ENCODE assay signal across 10 cellular contexts in genomic region chr2:197628043-197628500, GRCh38. TPM values are rescaled to one million over a fixed set of nuclear protein-coding genes. Genes with fewer than 3 reads are reported as not detected.
DNase-seq lines count a peak whose midpoint lies in the region; ATAC-seq and TF ChIP-seq lines count a peak whose summit lies in the region.
"Had no signal": no experiment of that assay in that cellular context is flagged by ENCODE, and none has a peak within 500 bp of the region (broad histone marks: within the 10 kb centered on the region; RNA-seq: fewer than 3 reads in every experiment).

No MANE protein-coding gene starts in this region.

- H3K9me3 Mint-ChIP-seq in CD4-positive, alpha-beta T cell = no peaks in the 10 kb centered on the region

- ATAC-seq in HG02642 (IDR thresholded peaks at IDR 0.05; ENCODE audit: poor library complexity, unreplicated experiment) = peak; percentile 70
- ATAC-seq in CD4-positive, alpha-beta T cell (ENCODE audit: poor library complexity) = no peak

- H3K9me3 ChIP-seq in CD4-positive, alpha-beta T cell (ENCODE audit: control insufficient read depth, low read length) = no peaks in the 10 kb centered on the region

- H3K27me3 Mint-ChIP-seq in CD4-positive, alpha-beta T cell = no peaks in the 10 kb centered on the region

- no peak for TF ChIP-seq CTCF in CD4-positive, alpha-beta T cell (IDR thresholded peaks at IDR 0.05)

- POLR2A ChIA-PET in CD4-positive, alpha-beta T cell (lab: Charles Lee) = no interaction called here

- no peak overlapping the region for H3K27ac Mint-ChIP-seq in CD4-positive, alpha-beta T cell
- H3K27ac Mint-ChIP-seq: activated naive CD8-positive, alpha-beta T cell treated with anti-CD3 and anti-CD28 coated beads, Interleukin-2, amount 10 ng/mL, durations not matched to agents 7 days and 5 days had no signal

- no peaks in the 10 kb centered on the region for H3K4me1 Mint-ChIP-seq in CD4-positive, alpha-beta T cell (ENCODE audit: low read depth)

- DNase-seq in ELF-1 (ENCODE audit: low read depth, low spot score) (peak; percentile 49), anterior cingulate cortex (lab: John Stamatoyannopoulos, UW) (peak in 53 of 58 donors; percentile 2 to 89 (median 48)), kidney tubule cell (ENCODE audit: low spot score) (peak; percentile 70), DMS79 (lab: John Stamatoyannopoulos, UW) (no peak), GDM1 (lab: John Stamatoyannopoulos, UW) (no peak), AG08396 (ENCODE audit: low spot score) (no peak)
- no peak for DNase-seq in CD4-positive, alpha-beta T cell
- DNase-seq: activated naive CD8-positive, alpha-beta T cell treated with anti-CD3 and anti-CD28 coated beads, Interleukin-2, amount 10 ng/mL, durations not matched to agents 7 days and 5 days; NCI-H1092 treated with DMSO at 0.1 percent for 48 hours had no signal

- no peak overlapping the region for H3K27ac ChIP-seq in CD4-positive, alpha-beta T cell (ENCODE audit: low read depth, low read length)

- intact Hi-C loops in CD4-positive, alpha-beta T cell (cut with DNase I, micrococcal nuclease) = no loop called here

- CTCF ChIA-PET in CD4-positive, alpha-beta T cell (lab: Charles Lee) = no interaction called here

- no peak overlapping the region for H3K4me3 Mint-ChIP-seq in CD4-positive, alpha-beta T cell
- H3K4me3 Mint-ChIP-seq: activated naive CD8-positive, alpha-beta T cell treated with anti-CD3 and anti-CD28 coated beads, Interleukin-2, amount 10 ng/mL, durations not matched to agents 7 days and 5 days had no signal

- no peaks in the 10 kb centered on the region for H3K36me3 Mint-ChIP-seq in CD4-positive, alpha-beta T cell (ENCODE audit: low read depth)

- no peaks in the 10 kb centered on the region for H3K27me3 ChIP-seq in CD4-positive, alpha-beta T cell (ENCODE audit: control insufficient read depth, insufficient read depth, low read length)

RNA-seq across cellular contexts. Expression of gene RFTN2, which starts 47.3 kb away (rescaled TPM):
- total RNA-seq in CD4-positive, alpha-beta T cell = not detected

Comparison
In these comparisons a context has a peak if more than half of its experiments do, and no peak if none do; other contexts are left out.
1. DNase-seq: peak in ELF-1 (single experiment), anterior cingulate cortex (53 of 58) and kidney tubule cell (single experiment); none in DMS79 (single experiment), GDM1 (single experiment), AG08396 (single experiment) and CD4-positive, alpha-beta T cell (0 of 10).